12 cellular contexts compared by ENCODE assay signal in genomic region chr4:147768113-147768512, GRCh38. TPM values are rescaled to one million over a fixed set of nuclear protein-coding genes. Genes with fewer than 3 reads are reported as not detected.
A peak's percentile ranks its signal among the peaks of the same experiment; 100 is the strongest.
DNase-seq lines count a peak whose midpoint lies in the region; ATAC-seq and TF ChIP-seq lines count a peak whose summit lies in the region.
"Had no signal": no experiment of that assay in that cellular context is flagged by ENCODE, and none has a peak within 500 bp of the region (broad histone marks: within the 10 kb centered on the region; RNA-seq: fewer than 3 reads in every experiment).

No MANE protein-coding gene starts in this region.

- no peak for DNase-seq in activated naive CD4-positive, alpha-beta T cell treated with anti-CD3 and anti-CD28 coated beads, Interleukin-2, amount 50 U/mL, for 72 hours (ENCODE audit: low spot score in 2 of 2)
- DNase-seq in activated naive CD4-positive, alpha-beta T cell treated with anti-CD3 and anti-CD28 coated beads, Interleukin-2, amount 10 ng/mL, durations not matched to agents 7 days and 5 days, result no peak
- peak; percentile 64 for DNase-seq in RPMI7951 (ENCODE audit: low read depth)
- DNase-seq in fibroblast of pulmonary artery (ENCODE audit: low read depth), result peak; percentile 92
- DNase-seq in stimulated activated effector memory CD8-positive, alpha-beta T cell treated with anti-CD3 and anti-CD28 coated beads, Interleukin-12 subunit alpha, Interleukin-12 subunit beta, amount 100 ng/mL, for 72 hours (ENCODE audit: low spot score in 2 of 2), result no peak
- no peak for DNase-seq in GM13976 (ENCODE audit: low spot score)
- DNase-seq: activated effector memory CD4-positive, alpha-beta T cell treated with anti-CD3 and anti-CD28 coated beads, Interleukin-2, amount 50 U/mL, for 16 hours; BE2C; stimulated activated CD4-positive, alpha-beta T cell treated with anti-CD3 and anti-CD28 coated beads, Interleukin-4, amount 100 ng/mL, for 1 hour; uterus had no signal

- no peak overlapping the region for H3K27ac Mint-ChIP-seq in activated naive CD4-positive, alpha-beta T cell treated with anti-CD3 and anti-CD28 coated beads, Interleukin-2, amount 50 U/mL, for 72 hours
- H3K27ac Mint-ChIP-seq in activated naive CD4-positive, alpha-beta T cell treated with anti-CD3 and anti-CD28 coated beads, Interleukin-2, amount 10 ng/mL, durations not matched to agents 7 days and 5 days, result no peak overlapping the region
- H3K27ac Mint-ChIP-seq in stimulated activated effector memory CD8-positive, alpha-beta T cell treated with anti-CD3 and anti-CD28 coated beads, Interleukin-12 subunit alpha, Interleukin-12 subunit beta, amount 100 ng/mL, for 72 hours, result no peak overlapping the region

- peaks cover 2% of the 10 kb centered on the region for H3K4me1 Mint-ChIP-seq in activated naive CD4-positive, alpha-beta T cell treated with anti-CD3 and anti-CD28 coated beads, Interleukin-2, amount 10 ng/mL, durations not matched to agents 7 days and 5 days
- peaks cover 27% of the 10 kb centered on the region for H3K4me1 Mint-ChIP-seq in stimulated activated effector memory CD8-positive, alpha-beta T cell treated with anti-CD3 and anti-CD28 coated beads, Interleukin-12 subunit alpha, Interleukin-12 subunit beta, amount 100 ng/mL, for 72 hours

- no peaks in the 10 kb centered on the region for H3K27me3 Mint-ChIP-seq in activated naive CD4-positive, alpha-beta T cell treated with anti-CD3 and anti-CD28 coated beads, Interleukin-2, amount 10 ng/mL, durations not matched to agents 7 days and 5 days

- H3K36me3 Mint-ChIP-seq in activated naive CD4-positive, alpha-beta T cell treated with anti-CD3 and anti-CD28 coated beads, Interleukin-2, amount 50 U/mL, for 72 hours, result no peaks in the 10 kb centered on the region
- no peaks in the 10 kb centered on the region for H3K36me3 Mint-ChIP-seq in activated naive CD4-positive, alpha-beta T cell treated with anti-CD3 and anti-CD28 coated beads, Interleukin-2, amount 10 ng/mL, durations not matched to agents 7 days and 5 days
- no peaks in the 10 kb centered on the region for H3K36me3 Mint-ChIP-seq in stimulated activated effector memory CD8-positive, alpha-beta T cell treated with anti-CD3 and anti-CD28 coated beads, Interleukin-12 subunit alpha, Interleukin-12 subunit beta, amount 100 ng/mL, for 72 hours

- no peaks in the 10 kb centered on the region for H3K9me3 Mint-ChIP-seq in activated naive CD4-positive, alpha-beta T cell treated with anti-CD3 and anti-CD28 coated beads, Interleukin-2, amount 50 U/mL, for 72 hours
- no peaks in the 10 kb centered on the region for H3K9me3 Mint-ChIP-seq in activated naive CD4-positive, alpha-beta T cell treated with anti-CD3 and anti-CD28 coated beads, Interleukin-2, amount 10 ng/mL, durations not matched to agents 7 days and 5 days
- no peaks in the 10 kb centered on the region for H3K9me3 Mint-ChIP-seq in stimulated activated effector memory CD8-positive, alpha-beta T cell treated with anti-CD3 and anti-CD28 coated beads, Interleukin-12 subunit alpha, Interleukin-12 subunit beta, amount 100 ng/mL, for 72 hours

- ATAC-seq in activated naive CD4-positive, alpha-beta T cell treated with anti-CD3 and anti-CD28 coated beads, Interleukin-2, amount 50 U/mL, for 72 hours, result peak; percentile 48 to 71
- peak; percentile 92 for ATAC-seq in stimulated activated effector memory CD8-positive, alpha-beta T cell treated with anti-CD3 and anti-CD28 coated beads, Interleukin-12 subunit alpha, Interleukin-12 subunit beta, amount 100 ng/mL, for 72 hours
- ATAC-seq in GM21367 (IDR thresholded peaks at IDR 0.05; ENCODE audit: unreplicated experiment) (no peak), HG03139 (IDR thresholded peaks at IDR 0.05; ENCODE audit: unreplicated experiment) (no peak)

- CTCF ChIA-PET in activated naive CD4-positive, alpha-beta T cell treated with anti-CD3 and anti-CD28 coated beads, Interleukin-2, amount 10 ng/mL, durations not matched to agents 7 days and 5 days (lab: Charles Lee), result interaction anchor here (0.9 to 1.2 kb wide), 2 partner anchors 18 to 21 kb away, joined by 3 read pairs; no protein-coding TSS in a partner anchor

- no peak overlapping the region for H3K4me3 ChIP-seq in fibroblast of pulmonary artery (replicated peaks; ENCODE audit: low read depth, low read length)
- H3K4me3 ChIP-seq: uterus had no signal

- no peak for TF ChIP-seq CTCF in fibroblast of pulmonary artery (IDR thresholded peaks at IDR 0.05; ENCODE audit: low read length, missing control alignments)
- TF ChIP-seq CTCF in GM13976 (IDR thresholded peaks at IDR 0.05; ENCODE audit: borderline replicate concordance, control extremely low read depth, extremely low read depth, insufficient read depth, missing control alignments), result no peak

- in situ Hi-C loops in GM13976 (cut with MboI; ENCODE audit: low sequenced_read_pairs, unreplicated experiment), result no loop called here

- H3K4me3 Mint-ChIP-seq in activated naive CD4-positive, alpha-beta T cell treated with anti-CD3 and anti-CD28 coated beads, Interleukin-2, amount 10 ng/mL, durations not matched to agents 7 days and 5 days, result no peak overlapping the region
- H3K4me3 Mint-ChIP-seq in stimulated activated effector memory CD8-positive, alpha-beta T cell treated with anti-CD3 and anti-CD28 coated beads, Interleukin-12 subunit alpha, Interleukin-12 subunit beta, amount 100 ng/mL, for 72 hours, result no peak overlapping the region

RNA-seq across cellular contexts. Expression of gene ARHGAP10, which starts 36.2 kb away (rescaled TPM):
- 1 to 10 TPM; 2.9 to 6.4 TPM for total RNA-seq in activated naive CD4-positive, alpha-beta T cell treated with anti-CD3 and anti-CD28 coated beads, Interleukin-2, amount 50 U/mL, for 72 hours
- total RNA-seq in RPMI7951 (2014; rRNA removed; shearing (Covaris generic)), result 16.1 and 16.9 TPM in 2 replicates

Comparison
In these comparisons a context has a peak if more than half of its experiments do, and no peak if none do; other contexts are left out.
1. ATAC-seq: peak in activated naive CD4-positive, alpha-beta T cell treated with anti-CD3 and anti-CD28 coated beads, Interleukin-2, amount 50 U/mL, for 72 hours (2 of 2) and stimulated activated effector memory CD8-positive, alpha-beta T cell treated with anti-CD3 and anti-CD28 coated beads, Interleukin-12 subunit alpha, Interleukin-12 subunit beta, amount 100 ng/mL, for 72 hours (single experiment); none in GM21367 (single experiment) and HG03139 (single experiment).
2. DNase-seq: peak in RPMI7951 (single experiment) and fibroblast of pulmonary artery (single experiment); none in activated naive CD4-positive, alpha-beta T cell treated with anti-CD3 and anti-CD28 coated beads, Interleukin-2, amount 50 U/mL, for 72 hours (0 of 2), activated naive CD4-positive, alpha-beta T cell treated with anti-CD3 and anti-CD28 coated beads, Interleukin-2, amount 10 ng/mL, durations not matched to agents 7 days and 5 days (single experiment), stimulated activated effector memory CD8-positive, alpha-beta T cell treated with anti-CD3 and anti-CD28 coated beads, Interleukin-12 subunit alpha, Interleukin-12 subunit beta, amount 100 ng/mL, for 72 hours (0 of 2) and GM13976 (single experiment).